ENCODE assay signal across 9 cellular contexts in genomic region chr7:100888529-100888987, GRCh38. TPM values are rescaled to one million over a fixed set of nuclear protein-coding genes. Genes with fewer than 3 reads are reported as not detected.
DNase-seq lines count a peak whose midpoint lies in the region; ATAC-seq and TF ChIP-seq lines count a peak whose summit lies in the region.
"Had no signal": no experiment of that assay in that cellular context is flagged by ENCODE, and none has a peak within 500 bp of the region (broad histone marks: within the 10 kb centered on the region; RNA-seq: fewer than 3 reads in every experiment).

No MANE protein-coding gene starts in this region.

- H3K4me3 ChIP-seq in SJCRH30, result peak overlapping the region; percentile 70
- peak overlapping the region; percentile 61 to 77 (median 66) for H3K4me3 ChIP-seq in fibroblast of lung (replicated peaks in 1 of 4; ENCODE audit: control extremely low read depth in 1 of 4, insufficient read depth in 1 of 4, low read depth in 3 of 4, low read length in 4 of 4)
- peak overlapping the region; percentile 79 for H3K4me3 ChIP-seq in rectal smooth muscle tissue (ENCODE audit: low read length)

- ATAC-seq in HG03520 (IDR thresholded peaks at IDR 0.05; ENCODE audit: unreplicated experiment) (no peak), GM19328 (IDR thresholded peaks at IDR 0.05; ENCODE audit: unreplicated experiment) (no peak)

- peak; percentile 3 for TF ChIP-seq POLR2A in GM19193 (IDR thresholded peaks at IDR 0.05; ENCODE audit: extremely low read depth, insufficient read depth, insufficient read length)

- no peaks in the 10 kb centered on the region for H4K20me1 ChIP-seq in fibroblast of lung (ENCODE audit: control insufficient read depth, extremely low read depth, insufficient read depth, low read length)

- peak overlapping the region; percentile 81 for H3K4me2 ChIP-seq in fibroblast of lung (ENCODE audit: extremely low read depth, insufficient read depth, low read length)

- DNase-seq in SJCRH30 (no peak), fibroblast of lung (ENCODE audit: low read depth in 2 of 2) (no peak), NCI-H1048 (lab: John Stamatoyannopoulos, UW) (no peak)
- DNase-seq in activated CD4-positive, alpha-beta T cell treated with anti-CD3 and anti-CD28 coated beads, Interleukin-2, amount 50 U/mL, for 4 hours, result no peak

- H2AFZ ChIP-seq in fibroblast of lung (ENCODE audit: low read length), result no peak overlapping the region

- H3K36me3 ChIP-seq in SJCRH30, result peaks cover 55% of the 10 kb centered on the region
- peaks cover 45% of the 10 kb centered on the region for H3K36me3 ChIP-seq in fibroblast of lung (ENCODE audit: control insufficient read depth, insufficient read depth, low read length)
- H3K36me3 ChIP-seq in rectal smooth muscle tissue (ENCODE audit: control insufficient read depth, insufficient read depth, low read length), result peaks cover 34% of the 10 kb centered on the region

- TF ChIP-seq CTCF in fibroblast of lung (conservative IDR thresholded peaks at IDR 0.05 in 1 of 2, IDR thresholded peaks at IDR 0.05 in 1 of 2; ENCODE audit: low read depth in 1 of 2, low read length in 2 of 2), result no peak

- H3K9me3 ChIP-seq in SJCRH30 (replicated peaks) (no peaks in the 10 kb centered on the region), fibroblast of lung (ENCODE audit: control insufficient read depth, insufficient read depth, low read depth, low read length) (no peaks in the 10 kb centered on the region)

- H3K9ac ChIP-seq in fibroblast of lung (ENCODE audit: insufficient read depth, low read length), result peak overlapping the region; percentile 79
- peak overlapping the region; percentile 66 for H3K9ac ChIP-seq in rectal smooth muscle tissue (ENCODE audit: low read length)

- no peaks in the 10 kb centered on the region; the same call in 1 of the 2 replicates for H3K4me1 ChIP-seq in SJCRH30
- peaks cover 11% of the 10 kb centered on the region for H3K4me1 ChIP-seq in fibroblast of lung (ENCODE audit: control insufficient read depth, extremely low read depth, insufficient read depth, low read length)
- H3K4me1 ChIP-seq in rectal smooth muscle tissue (ENCODE audit: control insufficient read depth, insufficient read depth, low read length), result peaks cover 10% of the 10 kb centered on the region

- H3K27me3 ChIP-seq in SJCRH30 (no peaks in the 10 kb centered on the region), fibroblast of lung (ENCODE audit: control insufficient read depth, insufficient read depth, low read length) (no peaks in the 10 kb centered on the region), rectal smooth muscle tissue (ENCODE audit: control insufficient read depth, insufficient read depth, low read length) (peaks cover 5% of the 10 kb centered on the region)

- peak overlapping the region; percentile 61; the same call in 1 of the 2 replicates for H3K27ac ChIP-seq in SJCRH30
- H3K27ac ChIP-seq in fibroblast of lung (ENCODE audit: insufficient read depth, low read length), result peak overlapping the region; percentile 80
- peak overlapping the region; percentile 80 for H3K27ac ChIP-seq in rectal smooth muscle tissue (ENCODE audit: low read depth, low read length)

- peaks cover 14% of the 10 kb centered on the region for H3K79me2 ChIP-seq in fibroblast of lung (ENCODE audit: control insufficient read depth, insufficient read depth, low read length)

RNA-seq across cellular contexts. Expression of gene UFSP1, which starts 1.0 kb away (rescaled TPM):
- total RNA-seq in SJCRH30 (2014; rRNA removed; shearing (Covaris generic)), result 5.5 and 6.1 TPM in 2 replicates
- 4.0 and 7.7 TPM in 2 replicates for total RNA-seq in fibroblast of lung
- polyA plus RNA-seq in fibroblast of lung, result 0.53 and 1.1 TPM in 2 replicates
- 2.8 and 3.4 TPM in 2 replicates for polyA plus RNA-seq in fibroblast of lung (2012)
- 0.26 and 0.55 TPM in 2 replicates for polyA minus RNA-seq in fibroblast of lung (ENCODE audit: low replicate concordance)

RNA-seq across cellular contexts. Expression of gene ACHE, which starts 7.1 kb away (rescaled TPM):
- total RNA-seq in SJCRH30 (2014; rRNA removed; shearing (Covaris generic)), result 1.3 and 1.5 TPM in 2 replicates
- total RNA-seq in fibroblast of lung, result under 0.01 and 0.26 TPM in 2 replicates
- 0.07 and 0.11 TPM in 2 replicates for polyA plus RNA-seq in fibroblast of lung
- polyA plus RNA-seq in fibroblast of lung (2012), result 0.30 TPM in 1 of 2 replicates, not detected in the other
- polyA minus RNA-seq in fibroblast of lung (ENCODE audit: low replicate concordance), result not detected in 2 replicates
- total RNA-seq: HT1080 had no signal

RNA-seq across cellular contexts. Expression of gene SRRT, which starts 13.7 kb away (rescaled TPM):
- total RNA-seq in SJCRH30 (2014; rRNA removed; shearing (Covaris generic)), result 140 and 156 TPM in 2 replicates
- 29.3 and 32.0 TPM in 2 replicates for total RNA-seq in fibroblast of lung
- 33.7 and 56.9 TPM in 2 replicates for polyA plus RNA-seq in fibroblast of lung
- 68.3 and 107 TPM in 2 replicates for polyA plus RNA-seq in fibroblast of lung (2012)
- polyA minus RNA-seq in fibroblast of lung (ENCODE audit: low replicate concordance), result 64.3 and 132 TPM in 2 replicates

RNA-seq across cellular contexts. Expression of gene TRIP6, which starts 21.4 kb away (rescaled TPM):
- 42.1 and 49.3 TPM in 2 replicates for total RNA-seq in SJCRH30 (2014; rRNA removed; shearing (Covaris generic))
- total RNA-seq in fibroblast of lung, result 61.9 and 96.1 TPM in 2 replicates
- polyA plus RNA-seq in fibroblast of lung, result 76.2 and 89.8 TPM in 2 replicates
- 101 and 132 TPM in 2 replicates for polyA plus RNA-seq in fibroblast of lung (2012)
- 53.6 and 71.9 TPM in 2 replicates for polyA minus RNA-seq in fibroblast of lung (ENCODE audit: low replicate concordance)

RNA-seq across cellular contexts. Expression of gene SLC12A9, which starts 36.0 kb away (rescaled TPM):
- total RNA-seq in SJCRH30 (2014; rRNA removed; shearing (Covaris generic)), result 12.2 and 15.0 TPM in 2 replicates
- total RNA-seq in fibroblast of lung, result 13.4 and 18.5 TPM in 2 replicates
- 6.6 and 7.1 TPM in 2 replicates for polyA plus RNA-seq in fibroblast of lung
- polyA plus RNA-seq in fibroblast of lung (2012), result 13.4 and 19.0 TPM in 2 replicates
- 31.2 and 54.8 TPM in 2 replicates for polyA minus RNA-seq in fibroblast of lung (ENCODE audit: low replicate concordance)
